12 cellular contexts compared by ENCODE assay signal in genomic region chr17:78407387-78407990, GRCh38. TPM values are rescaled to one million over a fixed set of nuclear protein-coding genes. Genes with fewer than 3 reads are reported as not detected.
A peak's percentile ranks its signal among the peaks of the same experiment; 100 is the strongest.
DNase-seq lines count a peak whose midpoint lies in the region; ATAC-seq and TF ChIP-seq lines count a peak whose summit lies in the region.
"Had no signal": no experiment of that assay in that cellular context is flagged by ENCODE, and none has a peak within 500 bp of the region (broad histone marks: within the 10 kb centered on the region; RNA-seq: fewer than 3 reads in every experiment).

No MANE protein-coding gene starts in this region.

- H3K4me1 ChIP-seq in foreskin keratinocyte, result peaks cover 5% of the 10 kb centered on the region

- intact Hi-C loops in activated naive CD4-positive, alpha-beta T cell treated with anti-CD3 and anti-CD28 coated beads for 36 hours (cut with micrococcal nuclease), result no loop called here

- H3K9me3 Mint-ChIP-seq in activated naive CD4-positive, alpha-beta T cell treated with anti-CD3 and anti-CD28 coated beads for 36 hours, result no peaks in the 10 kb centered on the region
- H3K9me3 Mint-ChIP-seq in stimulated activated memory B cell treated with anti-CD40 and anti-IgM and Interleukin-4, amounts not matched to agents 10 μg/mL and 1 μg/mL and 100 μg/mL, for 72 hours, result no peaks in the 10 kb centered on the region

- CTCF ChIA-PET in activated naive CD4-positive, alpha-beta T cell treated with anti-CD3 and anti-CD28 coated beads for 36 hours (lab: Charles Lee), result no interaction called here

- ATAC-seq in foreskin keratinocyte, result peak; percentile 25
- no peak for ATAC-seq in stimulated activated memory B cell treated with anti-CD40 and anti-IgM and Interleukin-4, amounts not matched to agents 10 μg/mL and 1 μg/mL and 100 μg/mL, for 72 hours
- ATAC-seq: left colon had no signal

- H3K27ac Mint-ChIP-seq in activated naive CD4-positive, alpha-beta T cell treated with anti-CD3 and anti-CD28 coated beads for 36 hours, result peak overlapping the region; percentile 77
- peak overlapping the region; percentile 70 for H3K27ac Mint-ChIP-seq in stimulated activated memory B cell treated with anti-CD40 and anti-IgM and Interleukin-4, amounts not matched to agents 10 μg/mL and 1 μg/mL and 100 μg/mL, for 72 hours

- no peaks in the 10 kb centered on the region for H3K27me3 ChIP-seq in foreskin keratinocyte
- H3K27me3 ChIP-seq: pancreas had no signal

- peaks cover 35% of the 10 kb centered on the region for H3K36me3 Mint-ChIP-seq in activated naive CD4-positive, alpha-beta T cell treated with anti-CD3 and anti-CD28 coated beads for 36 hours (ENCODE audit: low read depth)
- H3K36me3 Mint-ChIP-seq in stimulated activated memory B cell treated with anti-CD40 and anti-IgM and Interleukin-4, amounts not matched to agents 10 μg/mL and 1 μg/mL and 100 μg/mL, for 72 hours, result peaks cover 41% of the 10 kb centered on the region

- no peak for TF ChIP-seq CTCF in foreskin keratinocyte (conservative IDR thresholded peaks at IDR 0.05)

- no peak overlapping the region for H3K4me3 Mint-ChIP-seq in activated naive CD4-positive, alpha-beta T cell treated with anti-CD3 and anti-CD28 coated beads for 36 hours
- H3K4me3 Mint-ChIP-seq in stimulated activated memory B cell treated with anti-CD40 and anti-IgM and Interleukin-4, amounts not matched to agents 10 μg/mL and 1 μg/mL and 100 μg/mL, for 72 hours, result no peak overlapping the region

- no peaks in the 10 kb centered on the region for H3K27me3 Mint-ChIP-seq in activated naive CD4-positive, alpha-beta T cell treated with anti-CD3 and anti-CD28 coated beads for 36 hours (ENCODE audit: low read depth)
- H3K27me3 Mint-ChIP-seq in stimulated activated memory B cell treated with anti-CD40 and anti-IgM and Interleukin-4, amounts not matched to agents 10 μg/mL and 1 μg/mL and 100 μg/mL, for 72 hours, result no peaks in the 10 kb centered on the region

- H3K27ac ChIP-seq in foreskin keratinocyte, result no peak overlapping the region
- H3K27ac ChIP-seq: pancreas had no signal

- DNase-seq in activated naive CD4-positive, alpha-beta T cell treated with anti-CD3 and anti-CD28 coated beads for 36 hours, result no peak
- no peak for DNase-seq in activated naive CD4-positive, alpha-beta T cell treated with Interleukin-2 at 50 U/mL for 16 hours
- peak; percentile 59 for DNase-seq in NCI-H524 treated with DMSO at 0.1 percent for 48 hours (lab: John Stamatoyannopoulos, UW)
- peak in 1 of 2 donors; percentile 31 for DNase-seq in foreskin keratinocyte
- DNase-seq in SW 1271 (lab: John Stamatoyannopoulos, UW), result no peak
- DNase-seq in stimulated activated naive CD4-positive, alpha-beta T cell treated with Interleukin-2 at 50 U/mL for 16 hours (lab: John Stamatoyannopoulos, UW), result no peak
- no peak for DNase-seq in effector CD8-positive, alpha-beta T cell (lab: John Stamatoyannopoulos, UW)
- DNase-seq: AML-193; left colon; pancreas; stimulated activated CD4-positive, alpha-beta T cell treated with anti-CD3 and anti-CD28 coated beads, Interleukin-2, amount 100 ng/mL, for 48 hours had no signal

- H3K4me1 Mint-ChIP-seq in activated naive CD4-positive, alpha-beta T cell treated with anti-CD3 and anti-CD28 coated beads for 36 hours (ENCODE audit: low read depth), result peaks cover 60% of the 10 kb centered on the region
- peaks cover 46% of the 10 kb centered on the region for H3K4me1 Mint-ChIP-seq in stimulated activated memory B cell treated with anti-CD40 and anti-IgM and Interleukin-4, amounts not matched to agents 10 μg/mL and 1 μg/mL and 100 μg/mL, for 72 hours

RNA-seq across cellular contexts. Expression of gene PGS1, which starts 29.0 kb away (rescaled TPM):
- total RNA-seq in activated naive CD4-positive, alpha-beta T cell treated with anti-CD3 and anti-CD28 coated beads for 36 hours, result 10 to 100 TPM; 69.0 to 73.1 TPM
- total RNA-seq in foreskin keratinocyte, result 14.8 and 14.9 TPM in 2 replicates
- polyA plus RNA-seq in foreskin keratinocyte, result 12.3 and 14.3 TPM in 2 replicates

RNA-seq across cellular contexts. Expression of gene SOCS3, which starts 47.6 kb away (rescaled TPM):
- total RNA-seq in activated naive CD4-positive, alpha-beta T cell treated with anti-CD3 and anti-CD28 coated beads for 36 hours, result 100 to 1,000 TPM; 281 to 290 TPM
- 3.7 and 3.9 TPM in 2 replicates for total RNA-seq in foreskin keratinocyte
- polyA plus RNA-seq in foreskin keratinocyte, result 1.7 and 2.4 TPM in 2 replicates

Comparison
In these comparisons a context has a peak if more than half of its experiments do, and no peak if none do; other contexts are left out.
1. RNA of gene SOCS3, which starts 47.6 kb away (total RNA-seq): 281 to 290 TPM in activated naive CD4-positive, alpha-beta T cell treated with anti-CD3 and anti-CD28 coated beads for 36 hours; 3.7 to 3.9 TPM in foreskin keratinocyte; every median in the first group is over 10 times any median in the second.